36 cellular contexts compared by ENCODE assay signal in genomic region chrX:54306379-54306778, GRCh38. TPM values are rescaled to one million over a fixed set of nuclear protein-coding genes. Genes with fewer than 3 reads are reported as not detected.
"Had no signal": no experiment of that assay in that cellular context is flagged by ENCODE, and none has a peak within 500 bp of the region (broad histone marks: within the 10 kb centered on the region; RNA-seq: fewer than 3 reads in every experiment).

No MANE protein-coding gene starts in this region.

- H3K4me3 ChIP-seq: MG63 had no signal

- H3K36me3 ChIP-seq: MG63 had no signal

- DNase-seq: Karpas-422, Kasumi-1, MG63, MM.1S, MV-4-11, NCI-H1048, NCI-H1092, NCI-H1092 treated with DMSO at 0.1 percent for 48 hours, NCI-H1105, NCI-H1105 treated with DMSO at 0.1 percent for 48 hours, NCI-H1417, NCI-H1417 treated with DMSO at 0.1 percent for 48 hours, NCI-H1436, NCI-H1436 treated with DMSO at 0.1 percent for 48 hours, NCI-H146, NCI-H1694, NCI-H1694 treated with DMSO at 0.1 percent for 48 hours, NCI-H187, NCI-H187 treated with DMSO at 0.1 percent for 48 hours, NCI-H1930, NCI-H2029, NCI-H2029 treated with DMSO at 0.1 percent for 48 hours, NCI-H2081, NCI-H2081 treated with DMSO at 0.1 percent for 48 hours, NCI-H2107, NCI-H2171, NCI-H2171 treated with DMSO at 0.1 percent for 48 hours, NCI-H2227 treated with DMSO at 0.1 percent for 48 hours, NCI-H226, NCI-H345, NCI-H446, NCI-H446 treated with DMSO at 0.1 percent for 48 hours, NCI-H510A, NCI-H510A treated with DMSO at 0.1 percent for 48 hours had no signal

- H3K9me3 ChIP-seq: MG63 had no signal

- H3K27me3 ChIP-seq: MG63 had no signal

RNA-seq across cellular contexts. Expression of gene WNK3, which starts 51.5 kb away (rescaled TPM):
- total RNA-seq: LHCN-M2, MCF 10A had no signal
